Comparison of ENCODE assay signal across 15 cellular contexts in the genomic region with DNA sequence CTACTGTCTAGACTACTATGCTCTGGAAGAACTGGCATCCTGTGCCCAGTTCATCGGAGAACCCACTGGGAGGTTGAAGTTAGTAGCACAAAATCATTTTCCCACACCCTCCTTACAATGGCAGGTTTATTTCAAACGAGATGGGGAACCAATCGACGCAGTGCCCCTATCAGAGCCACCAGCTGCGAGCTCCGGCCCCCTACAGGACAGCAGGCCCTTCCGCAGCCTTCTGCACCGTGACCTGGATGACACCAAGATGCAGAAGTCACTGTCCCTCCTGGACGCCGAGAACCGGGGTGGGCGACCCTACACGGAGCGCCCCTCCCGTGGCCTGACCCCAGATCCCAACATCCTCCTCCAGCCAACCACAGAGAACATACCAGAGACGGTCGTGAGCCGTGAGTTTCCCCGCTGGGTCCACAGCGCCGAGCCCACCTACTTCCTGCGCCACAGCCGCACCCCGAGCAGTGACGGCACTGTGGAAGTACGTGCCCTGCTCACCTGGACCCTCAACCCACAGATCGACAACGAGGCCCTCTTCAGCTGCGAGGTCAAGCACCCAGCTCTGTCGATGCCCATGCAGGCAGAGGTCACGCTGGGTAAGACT.
DNase-seq lines count a peak whose midpoint lies in the region; FAIRE-seq and TF ChIP-seq lines count a peak whose summit lies in the region.
"Had no signal": no experiment of that assay in that cellular context is flagged by ENCODE, and none has a peak within 500 bp of the region (broad histone marks: within the 10 kb centered on the region; RNA-seq: fewer than 3 reads in every experiment).

No MANE protein-coding gene starts in this region.

- H2BK5ac ChIP-seq in H1 (ENCODE audit: low read depth, low read length) (no peak overlapping the region), neuronal stem cell (ENCODE audit: low read length) (no peak overlapping the region)

- H2AK5ac ChIP-seq in H1 (ENCODE audit: low read depth, low read length) (no peak overlapping the region), neuronal stem cell (ENCODE audit: low read depth, low read length) (peak overlapping the region; percentile 61)

- TF ChIP-seq EP300 in H1 (IDR thresholded peaks at IDR 0.05; ENCODE audit: borderline replicate concordance in 1 of 2, low read depth in 2 of 2, low read length in 2 of 2): no peak

- H3K36me3 ChIP-seq in H7 (replicated peaks; ENCODE audit: control insufficient read depth, insufficient read depth, low read length) (no peaks in the 10 kb centered on the region), H1 (ENCODE audit: control insufficient read depth in 2 of 4, insufficient read depth in 4 of 4, low read length in 3 of 4) (no peaks in the 10 kb centered on the region), neuronal stem cell (replicated peaks in 1 of 2; ENCODE audit: control insufficient read depth in 2 of 2, insufficient read depth in 2 of 2, low read length in 2 of 2) (no peaks in the 10 kb centered on the region), adrenal gland (replicated peaks in 1 of 2) (no peaks in the 10 kb centered on the region)
- H3K36me3 ChIP-seq: BE2C had no signal

- peak; percentile 67 for DNase-seq in H7
- no peak for DNase-seq in H1 (ENCODE audit: low read depth in 1 of 2, low spot score in 2 of 2)
- no peak for DNase-seq in neuronal stem cell (ENCODE audit: low spot score)
- DNase-seq in adrenal gland: no peak
- no peak for DNase-seq in HuH-7 (ENCODE audit: low spot score)
- DNase-seq in GM12892 (ENCODE audit: insufficient read length): no peak
- DNase-seq: BE2C; CD8-positive, alpha-beta T cell; COR-L47; DND-41; GDM1; Karpas-422 had no signal

- H3K27me3 ChIP-seq in H7 (ENCODE audit: control insufficient read depth, insufficient read depth, low read length) (no peaks in the 10 kb centered on the region), H1 (replicated peaks in 1 of 4; ENCODE audit: control insufficient read depth in 3 of 4, extremely low read depth in 1 of 4, insufficient read depth in 3 of 4, low read length in 3 of 4) (peaks cover 0 to 3% (median 0%) of the 10 kb centered on the region in 4 experiments; a peak in 3 of 7 replicates), neuronal stem cell (ENCODE audit: control insufficient read depth in 3 of 3, insufficient read depth in 3 of 3, low read depth in 1 of 3, low read length in 3 of 3) (peaks cover 0 to 4% (median 0%) of the 10 kb centered on the region in 3 experiments), adrenal gland (no peaks in the 10 kb centered on the region)
- H3K27me3 ChIP-seq: BE2C had no signal

- H3K4ac ChIP-seq in H1 (replicated peaks; ENCODE audit: insufficient read length, low read depth, low read length) (no peak overlapping the region), neuronal stem cell (ENCODE audit: low read length) (no peak overlapping the region)

- H4K91ac ChIP-seq in H1 (replicated peaks; ENCODE audit: insufficient read length, low read length): no peak overlapping the region
- peak overlapping the region; percentile 76 for H4K91ac ChIP-seq in neuronal stem cell (ENCODE audit: low read depth, low read length, poor library complexity)

- TF ChIP-seq RAD21 in H1 (IDR thresholded peaks at IDR 0.05 in 1 of 2, conservative IDR thresholded peaks at IDR 0.05 in 1 of 2; ENCODE audit: low read depth in 2 of 2, low read length in 2 of 2): peak; percentile 6 to 22; a peak in 2 of 4 replicates

- FAIRE-seq in H1 (lab: Jason Lieb, UNC) (no peak), GM12892 (lab: Jason Lieb, UNC) (no peak)
- FAIRE-seq: A549, D721Med, H54 had no signal

- H3K4me1 ChIP-seq in H1 (replicated peaks in 1 of 4; ENCODE audit: control insufficient read depth in 3 of 4, insufficient read depth in 4 of 4, low read length in 3 of 4) (no peaks in the 10 kb centered on the region; a peak in 2 of 7 replicates), neuronal stem cell (ENCODE audit: control insufficient read depth in 2 of 2, insufficient read depth in 1 of 2, low read depth in 1 of 2, low read length in 2 of 2) (peaks cover 0 to 4% of the 10 kb centered on the region in 2 donors), adrenal gland (replicated peaks in 1 of 2) (no peaks in the 10 kb centered on the region)
- H3K4me1 ChIP-seq: A549, BE2C had no signal

- H2BK12ac ChIP-seq in H1 (ENCODE audit: low read depth, low read length) (no peak overlapping the region), neuronal stem cell (ENCODE audit: low read length) (peak overlapping the region; percentile 91)

- POLR2A ChIA-PET in H1 (lab: Charles Lee; ENCODE audit: partially characterized antibody): no interaction called here

- no peaks in the 10 kb centered on the region for H3K79me2 ChIP-seq in H1 (ENCODE audit: control insufficient read depth in 1 of 2, insufficient read depth in 2 of 2, low read length in 2 of 2)

- no peak overlapping the region for H4K5ac ChIP-seq in H1 (ENCODE audit: insufficient read length, low read depth, low read length)

- CTCF ChIA-PET in H1 (lab: Charles Lee; ENCODE audit: partially characterized antibody): interaction anchor here (0.6 to 2.4 kb wide), 9 partner anchors 9 to 307 kb away, joined by 3 to 9 read pairs (median 3); no protein-coding TSS in a partner anchor

- no peak overlapping the region for H2BK20ac ChIP-seq in H1 (ENCODE audit: low read length)

- H4K8ac ChIP-seq in H1 (ENCODE audit: extremely low read depth, insufficient read depth, low read length) (no peak overlapping the region; the same call in 1 of the 2 replicates), neuronal stem cell (ENCODE audit: low read depth, low read length) (no peak overlapping the region)

- H2BK15ac ChIP-seq in H1 (ENCODE audit: low read length): no peak overlapping the region
- H2BK15ac ChIP-seq in neuronal stem cell (ENCODE audit: low read length): peak overlapping the region; percentile 31

- 92% methylated on average over 23 of the region's 31 CpGs; no CpG with 5 or more reads in 1 of the 2 experiments for WGBS in H1 (ENCODE audit: extremely low coverage in 1 of 2, insufficient coverage in 1 of 2, insufficient read length in 1 of 2, insufficient replicate concordance in 2 of 2, low coverage in 1 of 2, low lambda C conversion rate in 2 of 2, missing lambda C conversion rate in 1 of 2), 2 experiments
- no CpG with 5 or more reads among the region's 31 CpGs for WGBS in neuronal stem cell (ENCODE audit: extremely low coverage in 2 of 2, insufficient read length in 2 of 2, insufficient replicate concordance in 1 of 2), 2 donors
- 85 to 90% (median 87%) methylated on average over 10 to 31 of the region's 31 CpGs for WGBS in adrenal gland, 4 donors

- no peak overlapping the region for H3K27ac ChIP-seq in H1 (ENCODE audit: low read depth, low read length)
- no peak overlapping the region for H3K27ac ChIP-seq in neuronal stem cell (replicated peaks; ENCODE audit: low read length)
- no peak overlapping the region for H3K27ac ChIP-seq in adrenal gland
- H3K27ac ChIP-seq: A549 had no signal

- H2BK120ac ChIP-seq in H1 (replicated peaks; ENCODE audit: low read depth, low read length) (no peak overlapping the region), neuronal stem cell (ENCODE audit: low read depth, low read length) (no peak overlapping the region)

- no peaks in the 10 kb centered on the region for H3K23me2 ChIP-seq in H1 (ENCODE audit: low read depth, low read length)

- TF ChIP-seq POLR2A in H1 (IDR thresholded peaks at IDR 0.05; ENCODE audit: control extremely low read depth in 1 of 2, low read depth in 2 of 2, low read length in 2 of 2) (no peak), adrenal gland (IDR thresholded peaks at IDR 0.05) (no peak), GM12892 (IDR thresholded peaks at IDR 0.05; ENCODE audit: low read depth, low read length) (no peak)

- no peaks in the 10 kb centered on the region for H3K79me1 ChIP-seq in H1 (ENCODE audit: low read depth, low read length)
- H3K79me1 ChIP-seq in neuronal stem cell (ENCODE audit: low read depth, low read length): no peaks in the 10 kb centered on the region

- H3K23ac ChIP-seq in H1 (ENCODE audit: insufficient read length): no peak overlapping the region
- H3K23ac ChIP-seq in neuronal stem cell (ENCODE audit: low read depth, low read length, poor library complexity): peak overlapping the region; percentile 92

- H3K4me2 ChIP-seq in H1 (ENCODE audit: insufficient read depth in 1 of 2, low read depth in 2 of 2, low read length in 2 of 2): no peak overlapping the region
- H3K4me2 ChIP-seq in neuronal stem cell (ENCODE audit: insufficient read depth, low read length, poor library complexity, severe bottlenecking): no peak overlapping the region
- H3K4me2 ChIP-seq: A549 had no signal

- no peak overlapping the region for H3K9ac ChIP-seq in H1 (replicated peaks in 1 of 4; ENCODE audit: extremely low read depth in 1 of 4, low read depth in 3 of 4, low read length in 3 of 4)
- H3K9ac ChIP-seq in neuronal stem cell (ENCODE audit: low read depth, low read length, poor library complexity): peak overlapping the region; percentile 66

- TF ChIP-seq CTCF in H1 (IDR thresholded peaks at IDR 0.05; ENCODE audit: control extremely low read depth in 1 of 3, insufficient read depth in 1 of 3, low read depth in 1 of 3, low read length in 3 of 3) (peak; percentile 23 to 57 (median 37); a peak in 3 of 4 replicates), adrenal gland (IDR thresholded peaks at IDR 0.05) (no peak)

- H2AFZ ChIP-seq in H1 (ENCODE audit: low read length) (no peak overlapping the region), neuronal stem cell (ENCODE audit: low read length) (no peak overlapping the region)

- H3K56ac ChIP-seq in H1 (replicated peaks; ENCODE audit: insufficient read length, low read depth, low read length): no peak overlapping the region

- H3K9me3 ChIP-seq in H1 (ENCODE audit: insufficient read depth in 2 of 2, low read depth in 1 of 2, low read length in 1 of 2) (no peaks in the 10 kb centered on the region), neuronal stem cell (replicated peaks in 1 of 2; ENCODE audit: control insufficient read depth in 2 of 2, insufficient read depth in 1 of 2, low read depth in 1 of 2, low read length in 2 of 2) (no peaks in the 10 kb centered on the region), adrenal gland (replicated peaks in 1 of 3) (no peaks in the 10 kb centered on the region)
- H3K9me3 ChIP-seq: A549, BE2C had no signal

- no peaks in the 10 kb centered on the region for H4K20me1 ChIP-seq in H1 (replicated peaks in 1 of 2; ENCODE audit: control insufficient read depth in 1 of 2, insufficient read depth in 2 of 2, low read length in 2 of 2)

- no peak overlapping the region for H3K18ac ChIP-seq in H1 (ENCODE audit: extremely low read depth, low read length)
- H3K18ac ChIP-seq in neuronal stem cell (ENCODE audit: low read length): peak overlapping the region; percentile 73

- no peak overlapping the region for H3K14ac ChIP-seq in H1 (ENCODE audit: insufficient read length)
- peak overlapping the region; percentile 95 for H3K14ac ChIP-seq in neuronal stem cell (ENCODE audit: low read length)

- H3K4me3 ChIP-seq in H7 (ENCODE audit: insufficient read depth, low read depth, low read length): no peak overlapping the region
- H3K4me3 ChIP-seq in H1 (ENCODE audit: extremely low read depth in 1 of 4, insufficient read depth in 2 of 4, low read depth in 3 of 4, low read length in 4 of 4): no peak overlapping the region
- H3K4me3 ChIP-seq in neuronal stem cell (ENCODE audit: low read length in 2 of 2): peak overlapping the region in 1 of 2 donors; percentile 48
- no peak overlapping the region for H3K4me3 ChIP-seq in adrenal gland
- H3K4me3 ChIP-seq: A549 had no signal

- intact Hi-C loops in adrenal gland (cut with DNase I): no loop called here

Comparison
In these comparisons a context has a peak if more than half of its experiments do, and no peak if none do; other contexts are left out.
1. CTCF ChIP-seq: peak in H1 (3 of 3); none in adrenal gland (0 of 6).